22 cellular contexts compared by ENCODE assay signal in the genomic region with DNA sequence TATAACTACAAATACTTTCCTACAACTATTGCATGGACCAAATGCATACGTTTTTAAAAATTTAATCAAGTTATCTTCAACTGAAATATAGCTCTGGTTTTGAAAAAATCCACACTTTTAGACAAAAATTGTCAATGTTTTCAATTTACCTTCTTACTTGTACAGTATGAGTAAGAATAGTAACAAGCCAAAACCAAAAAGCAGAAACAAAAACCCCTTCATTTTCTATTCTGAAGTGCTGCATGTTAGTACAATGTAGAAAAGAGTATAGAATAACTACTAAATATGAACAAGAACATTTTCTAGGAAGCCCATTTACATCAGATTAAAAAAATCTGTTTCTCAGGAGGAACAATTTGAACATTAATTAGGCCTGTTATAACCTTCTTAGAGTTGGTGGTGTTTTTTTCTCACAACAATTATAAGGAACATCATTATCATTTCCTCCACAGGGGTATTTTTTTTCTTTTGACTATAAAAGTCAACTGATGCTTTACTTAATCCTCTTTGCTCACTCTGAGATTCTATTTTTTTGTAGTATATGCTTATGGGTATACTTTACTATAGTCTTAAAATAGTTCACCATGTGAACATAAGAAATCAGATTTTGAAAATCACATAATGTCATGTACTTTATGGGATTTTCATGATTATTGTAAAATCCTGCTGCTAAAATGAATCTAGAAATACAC.
DNase-seq lines count a peak whose midpoint lies in the region; ATAC-seq and TF ChIP-seq lines count a peak whose summit lies in the region.
"Had no signal": no experiment of that assay in that cellular context is flagged by ENCODE, and none has a peak within 500 bp of the region (broad histone marks: within the 10 kb centered on the region; RNA-seq: fewer than 3 reads in every experiment).

No MANE protein-coding gene starts in this region.

- peak; percentile 3 for DNase-seq in GM13976 (ENCODE audit: low spot score)
- no peak for DNase-seq in activated CD4-positive, alpha-beta T cell treated with anti-CD3 and anti-CD28 coated beads, Interleukin-2, amount 10 ng/mL, durations not matched to agents 24 days and 14 days
- no peak for DNase-seq in cerebellar nuclear complex (lab: John Stamatoyannopoulos, UW)
- DNase-seq in NCI-H446 (lab: John Stamatoyannopoulos, UW): no peak
- DNase-seq in activated CD8-positive, alpha-beta memory T cell treated with anti-CD3 and anti-CD28 coated beads, Interleukin-2, amount 50 U/mL, for 4 hours: no peak
- DNase-seq: 8988T; CD4-positive, CD25-positive, alpha-beta regulatory T cell; COR-L47; KBM-7; NCI-H1105 treated with DMSO at 0.1 percent for 48 hours; NCI-H1694 treated with DMSO at 0.1 percent for 48 hours; NCI-H2107; NCI-H2227 treated with DMSO at 0.1 percent for 48 hours; NCI-H524; NCI-H82; SHP77 had no signal

- no peak for TF ChIP-seq CTCF in GM13976 (IDR thresholded peaks at IDR 0.05; ENCODE audit: borderline replicate concordance, control extremely low read depth, extremely low read depth, insufficient read depth, missing control alignments)

- H3K4me3 Mint-ChIP-seq in activated CD4-positive, alpha-beta T cell treated with anti-CD3 and anti-CD28 coated beads, Interleukin-2, amount 10 ng/mL, durations not matched to agents 24 days and 14 days: no peak overlapping the region
- H3K4me3 Mint-ChIP-seq: B cell; CD4-positive, CD25-positive, alpha-beta regulatory T cell; GM23338; T-helper 2 cell treated with Interferon-gamma antibody and Interleukin-4, amounts not matched to agents 5 μg/mL and 100 μg/mL, for 36 hours had no signal

- H3K36me3 Mint-ChIP-seq in activated CD4-positive, alpha-beta T cell treated with anti-CD3 and anti-CD28 coated beads, Interleukin-2, amount 10 ng/mL, durations not matched to agents 24 days and 14 days (ENCODE audit: low read depth): no peaks in the 10 kb centered on the region

- no peaks in the 10 kb centered on the region for H3K4me1 Mint-ChIP-seq in activated CD4-positive, alpha-beta T cell treated with anti-CD3 and anti-CD28 coated beads, Interleukin-2, amount 10 ng/mL, durations not matched to agents 24 days and 14 days
- H3K4me1 Mint-ChIP-seq: B cell had no signal

- ATAC-seq in GM19372 (IDR thresholded peaks at IDR 0.05; ENCODE audit: low read depth, unreplicated experiment) (peak; percentile 72), GM21786 (IDR thresholded peaks at IDR 0.05; ENCODE audit: unreplicated experiment) (peak; percentile 65), HG03432 (IDR thresholded peaks at IDR 0.05; ENCODE audit: unreplicated experiment) (peak; percentile 69)
- ATAC-seq: GM23338 had no signal

- in situ Hi-C loops in GM13976 (cut with MboI; ENCODE audit: low sequenced_read_pairs, unreplicated experiment): no loop called here

- intact Hi-C loops in activated CD4-positive, alpha-beta T cell treated with anti-CD3 and anti-CD28 coated beads, Interleukin-2, amount 10 ng/mL, durations not matched to agents 24 days and 14 days (cut with micrococcal nuclease): no loop called here

- H3K9me3 Mint-ChIP-seq in activated CD4-positive, alpha-beta T cell treated with anti-CD3 and anti-CD28 coated beads, Interleukin-2, amount 10 ng/mL, durations not matched to agents 24 days and 14 days: no peaks in the 10 kb centered on the region
- H3K9me3 Mint-ChIP-seq: GM23338; T-helper 2 cell treated with Interferon-gamma antibody and Interleukin-4, amounts not matched to agents 5 μg/mL and 100 μg/mL, for 36 hours had no signal

- H3K27ac Mint-ChIP-seq in activated CD4-positive, alpha-beta T cell treated with anti-CD3 and anti-CD28 coated beads, Interleukin-2, amount 10 ng/mL, durations not matched to agents 24 days and 14 days: no peak overlapping the region
- H3K27ac Mint-ChIP-seq: B cell; CD4-positive, CD25-positive, alpha-beta regulatory T cell; GM23338; T-helper 2 cell treated with Interferon-gamma antibody and Interleukin-4, amounts not matched to agents 5 μg/mL and 100 μg/mL, for 36 hours had no signal

- no peaks in the 10 kb centered on the region for H3K27me3 Mint-ChIP-seq in activated CD4-positive, alpha-beta T cell treated with anti-CD3 and anti-CD28 coated beads, Interleukin-2, amount 10 ng/mL, durations not matched to agents 24 days and 14 days
- H3K27me3 Mint-ChIP-seq: B cell; CD4-positive, CD25-positive, alpha-beta regulatory T cell had no signal
